Comparison of ENCODE assay signal across 20 cellular contexts in genomic region chr7:163298-163695, GRCh38. TPM values are rescaled to one million over a fixed set of nuclear protein-coding genes. Genes with fewer than 3 reads are reported as not detected.
DNase-seq lines count a peak whose midpoint lies in the region; ATAC-seq and TF ChIP-seq lines count a peak whose summit lies in the region.
"Had no signal": no experiment of that assay in that cellular context is flagged by ENCODE, and none has a peak within 500 bp of the region (broad histone marks: within the 10 kb centered on the region; RNA-seq: fewer than 3 reads in every experiment).

No MANE protein-coding gene starts in this region.

- H3K4me1 ChIP-seq in left ventricle myocardium inferior (peaks cover 7% of the 10 kb centered on the region), aorta (ENCODE audit: control insufficient read depth in 1 of 2, insufficient read depth in 2 of 2, low read length in 2 of 2) (no peaks in the 10 kb centered on the region), Peyer's patch (peaks cover 0 to 25% (median 0%) of the 10 kb centered on the region in 4 donors)

- H3K27me3 Mint-ChIP-seq in dendritic cell treated with granulocyte-macrophage colony-stimulating factor and Interleukin-4, amounts not matched to agents 40 ng/mL and 50 ng/mL, for 4 days, result peaks cover 36% of the 10 kb centered on the region
- peaks cover 27% of the 10 kb centered on the region for H3K27me3 Mint-ChIP-seq in nephron progenitor cell (ENCODE audit: low read depth, poor library complexity)

- no peaks in the 10 kb centered on the region for H3K36me3 Mint-ChIP-seq in dendritic cell treated with granulocyte-macrophage colony-stimulating factor and Interleukin-4, amounts not matched to agents 40 ng/mL and 50 ng/mL, for 4 days (ENCODE audit: low read depth)
- no peaks in the 10 kb centered on the region for H3K36me3 Mint-ChIP-seq in nephron progenitor cell (ENCODE audit: low read depth)
- H3K36me3 Mint-ChIP-seq: CD4-positive, alpha-beta memory T cell; IgD-negative memory B cell had no signal

- peaks cover 20% of the 10 kb centered on the region for H3K27me3 ChIP-seq in left ventricle myocardium inferior (ENCODE audit: low read depth)
- no peaks in the 10 kb centered on the region for H3K27me3 ChIP-seq in aorta (ENCODE audit: control insufficient read depth in 1 of 2, insufficient read depth in 2 of 2, low read length in 1 of 2)
- no peaks in the 10 kb centered on the region for H3K27me3 ChIP-seq in Peyer's patch

- H3K27ac Mint-ChIP-seq in dendritic cell treated with granulocyte-macrophage colony-stimulating factor and Interleukin-4, amounts not matched to agents 40 ng/mL and 50 ng/mL, for 4 days, result peak overlapping the region; percentile 63
- peak overlapping the region; percentile 65 for H3K27ac Mint-ChIP-seq in nephron progenitor cell
- H3K27ac Mint-ChIP-seq: B cell; CD4-positive, alpha-beta memory T cell; IgD-negative memory B cell had no signal

- WGBS in aorta, 2 donors, result 84 to 86% methylated on average over 12 of the region's 12 CpGs

- H3K36me3 ChIP-seq in left ventricle myocardium inferior (no peaks in the 10 kb centered on the region), aorta (ENCODE audit: control insufficient read depth in 1 of 2, insufficient read depth in 2 of 2, low read length in 1 of 2) (no peaks in the 10 kb centered on the region), Peyer's patch (no peaks in the 10 kb centered on the region)

- peak; percentile 16 for DNase-seq in left ventricle myocardium superior
- no peak for DNase-seq in left ventricle myocardium inferior
- no peak for DNase-seq in nephron progenitor cell
- peak; percentile 44 to 64 for DNase-seq in aorta
- no peak for DNase-seq in Peyer's patch
- DNase-seq: CD4-positive, alpha-beta memory T cell; DMS153; GOT3; Karpas-422; NCI-H1417 treated with DMSO at 0.1 percent for 48 hours; NCI-H187 treated with DMSO at 0.1 percent for 48 hours; NCI-H226; NCI-H524; PC-3 had no signal

- ATAC-seq in left ventricle myocardium superior (no peak), aorta (ENCODE audit: low FRiP score) (no peak), GM21526 (IDR thresholded peaks at IDR 0.05; ENCODE audit: low FRiP score, unreplicated experiment) (no peak), HG02642 (IDR thresholded peaks at IDR 0.05; ENCODE audit: poor library complexity, unreplicated experiment) (no peak)
- ATAC-seq: HCT116, PC-3 had no signal

- peaks cover 49% of the 10 kb centered on the region for H3K4me1 Mint-ChIP-seq in dendritic cell treated with granulocyte-macrophage colony-stimulating factor and Interleukin-4, amounts not matched to agents 40 ng/mL and 50 ng/mL, for 4 days (ENCODE audit: low read depth)
- peaks cover 52% of the 10 kb centered on the region for H3K4me1 Mint-ChIP-seq in nephron progenitor cell
- H3K4me1 Mint-ChIP-seq: B cell; CD4-positive, alpha-beta memory T cell; IgD-negative memory B cell had no signal

- H3K9me3 ChIP-seq in left ventricle myocardium inferior (replicated peaks) (no peaks in the 10 kb centered on the region), aorta (ENCODE audit: control insufficient read depth, low read length) (no peaks in the 10 kb centered on the region), Peyer's patch (no peaks in the 10 kb centered on the region)

- intact Hi-C loops in left ventricle myocardium superior (cut with micrococcal nuclease) (no loop called here), left ventricle myocardium inferior (cut with micrococcal nuclease) (no loop called here), aorta (cut with DNase I) (no loop called here)
- intact Hi-C loops in dendritic cell treated with granulocyte-macrophage colony-stimulating factor and Interleukin-4, amounts not matched to agents 40 ng/mL and 50 ng/mL, for 4 days (cut with micrococcal nuclease), result no loop called here

- no peaks in the 10 kb centered on the region for H3K9me3 Mint-ChIP-seq in dendritic cell treated with granulocyte-macrophage colony-stimulating factor and Interleukin-4, amounts not matched to agents 40 ng/mL and 50 ng/mL, for 4 days
- H3K9me3 Mint-ChIP-seq in nephron progenitor cell, result no peaks in the 10 kb centered on the region
- H3K9me3 Mint-ChIP-seq: CD4-positive, alpha-beta memory T cell; IgD-negative memory B cell had no signal

- H3K27ac ChIP-seq in left ventricle myocardium inferior (replicated peaks) (no peak overlapping the region), aorta (ENCODE audit: low read depth in 1 of 2, low read length in 2 of 2) (no peak overlapping the region), Peyer's patch (no peak overlapping the region)

- TF ChIP-seq POLR2A in Peyer's patch (IDR thresholded peaks at IDR 0.05), result no peak

- H3K4me3 Mint-ChIP-seq in dendritic cell treated with granulocyte-macrophage colony-stimulating factor and Interleukin-4, amounts not matched to agents 40 ng/mL and 50 ng/mL, for 4 days, result no peak overlapping the region
- no peak overlapping the region for H3K4me3 Mint-ChIP-seq in nephron progenitor cell
- H3K4me3 Mint-ChIP-seq: B cell; CD4-positive, alpha-beta memory T cell; IgD-negative memory B cell had no signal

- H3K4me3 ChIP-seq in left ventricle myocardium inferior (no peak overlapping the region), aorta (ENCODE audit: low read length in 2 of 2) (no peak overlapping the region), Peyer's patch (no peak overlapping the region)

- TF ChIP-seq CTCF in left ventricle myocardium inferior (IDR thresholded peaks at IDR 0.05; ENCODE audit: borderline replicate concordance) (no peak), nephron progenitor cell (IDR thresholded peaks at IDR 0.05) (no peak), Peyer's patch (IDR thresholded peaks at IDR 0.05) (no peak)

RNA-seq across cellular contexts. Expression of gene FAM20C, which starts 29.1 kb away (rescaled TPM):
- 23.8 TPM for total RNA-seq in left ventricle myocardium superior
- 22.2 TPM for total RNA-seq in left ventricle myocardium inferior
- total RNA-seq in aorta, result 100 to 1,000 TPM in 1 of 2 donors, 10 to 100 TPM in 1; 88.3 to 104 TPM
- 10 to 100 TPM; 11.3 to 26.6 TPM for polyA plus RNA-seq in aorta
- 10 to 100 TPM; 46.4 to 66.0 (median 53.8) TPM for total RNA-seq in Peyer's patch
- polyA plus RNA-seq: CD4-positive, alpha-beta memory T cell; IgD-negative memory B cell had no signal

Comparison
In these comparisons a context has a peak if more than half of its experiments do, and no peak if none do; other contexts are left out.
1. DNase-seq: peak in left ventricle myocardium superior (single experiment) and aorta (2 of 2); none in left ventricle myocardium inferior (single experiment), nephron progenitor cell (single experiment) and Peyer's patch (0 of 3).